Comparison of ENCODE assay signal across 8 cellular contexts in genomic region chr2:197205590-197206215, GRCh38.
A peak's percentile ranks its signal among the peaks of the same experiment; 100 is the strongest.
DNase-seq lines count a peak whose midpoint lies in the region; ATAC-seq and TF ChIP-seq lines count a peak whose summit lies in the region.

No MANE protein-coding gene starts in this region.

- H3K4me2 ChIP-seq in GM23338: no peak overlapping the region

- no peaks in the 10 kb centered on the region for H3F3A ChIP-seq in GM23338 (replicated peaks; ENCODE audit: low read depth)

- H3K9ac ChIP-seq in colonic mucosa (ENCODE audit: low read depth in 2 of 2, low read length in 2 of 2): no peak overlapping the region

- no peaks in the 10 kb centered on the region for H3K9me2 ChIP-seq in GM23338 (ENCODE audit: insufficient read depth)

- H3K4me1 ChIP-seq in GM23338 (ENCODE audit: insufficient read depth): no peaks in the 10 kb centered on the region
- no peaks in the 10 kb centered on the region for H3K4me1 ChIP-seq in colonic mucosa

- H3K4me1 Mint-ChIP-seq in GM23338 (no peaks in the 10 kb centered on the region), type B pancreatic cell (ENCODE audit: unreplicated experiment) (peaks cover 22% of the 10 kb centered on the region)

- no peaks in the 10 kb centered on the region for H3K79me2 ChIP-seq in GM23338 (replicated peaks; ENCODE audit: insufficient read depth)

- H3K27me3 ChIP-seq in GM23338 (ENCODE audit: insufficient read depth): no peaks in the 10 kb centered on the region
- H3K27me3 ChIP-seq in colonic mucosa: no peaks in the 10 kb centered on the region

- no peaks in the 10 kb centered on the region for H3K9me3 ChIP-seq in colonic mucosa

- H3K27ac Mint-ChIP-seq in GM23338: no peak overlapping the region
- no peak overlapping the region for H3K27ac Mint-ChIP-seq in type B pancreatic cell

- H2AFZ ChIP-seq in GM23338: no peak overlapping the region

- no peak overlapping the region for H3K4me3 Mint-ChIP-seq in GM23338
- no peak overlapping the region for H3K4me3 Mint-ChIP-seq in type B pancreatic cell

- H3K36me3 ChIP-seq in GM23338 (ENCODE audit: insufficient read depth) (no peaks in the 10 kb centered on the region), colonic mucosa (no peaks in the 10 kb centered on the region)

- TF ChIP-seq CTCF in GM23338 (conservative IDR thresholded peaks at IDR 0.05; ENCODE audit: low read depth in 2 of 2): no peak
- TF ChIP-seq CTCF in type B pancreatic cell (conservative IDR thresholded peaks at IDR 0.05): no peak
- TF ChIP-seq CTCF in colonic mucosa (IDR thresholded peaks at IDR 0.05): no peak

- no peaks in the 10 kb centered on the region for H3K36me3 Mint-ChIP-seq in GM23338 (ENCODE audit: low read depth)
- H3K36me3 Mint-ChIP-seq in type B pancreatic cell: no peaks in the 10 kb centered on the region

- H3K27me3 Mint-ChIP-seq in GM23338 (ENCODE audit: insufficient read depth, low read depth, poor library complexity) (peaks cover 4% of the 10 kb centered on the region), type B pancreatic cell (no peaks in the 10 kb centered on the region)

- H3K9me3 Mint-ChIP-seq in GM23338 (no peaks in the 10 kb centered on the region), type B pancreatic cell (no peaks in the 10 kb centered on the region)

- ATAC-seq in HG03565 (IDR thresholded peaks at IDR 0.05; ENCODE audit: unreplicated experiment) (peak; percentile 57), GM23338 (no peak)

- intact Hi-C loops in colonic mucosa (cut with DNase I): no loop called here

- peak; percentile 13 to 31 (median 14) for DNase-seq in activated CD4-positive, CD25-positive, alpha-beta regulatory T cell (lab: John Stamatoyannopoulos, UW)
- no peak for DNase-seq in activated CD4-positive, CD25-positive, alpha-beta regulatory T cell treated with anti-CD3 and anti-CD28 coated beads, Interleukin-2, amount 50 U/mL, for 72 hours
- peak; percentile 53 for DNase-seq in activated T-helper 1 cell treated with Interleukin-2 at 50 U/mL for 16 hours (ENCODE audit: low read depth)
- peak; percentile 71 for DNase-seq in stimulated activated CD4-positive, alpha-beta T cell treated with anti-CD3 and anti-CD28 coated beads, Interleukin-15, amount 100 ng/mL, for 24 hours
- DNase-seq in GM23338 (ENCODE audit: low spot score): no peak
- no peak for DNase-seq in type B pancreatic cell (ENCODE audit: extremely low spot score, unreplicated experiment)
- DNase-seq in colonic mucosa: no peak

- no peaks in the 10 kb centered on the region for H4K20me1 ChIP-seq in GM23338 (replicated peaks; ENCODE audit: insufficient read depth)

- no peak overlapping the region for H3K27ac ChIP-seq in GM23338 (ENCODE audit: low read depth)
- no peak overlapping the region for H3K27ac ChIP-seq in colonic mucosa

- H3K4me3 ChIP-seq in GM23338 (no peak overlapping the region), colonic mucosa (no peak overlapping the region)

TF ChIP-seq in GM23338, 12 proteins besides CTCF, POLR2A, EP300 and RAD21 (continues in another document):
- TF ChIP-seq REST (IDR thresholded peaks at IDR 0.05; ENCODE audit: unreplicated experiment): no peak
- TF ChIP-seq JUNB (IDR thresholded peaks at IDR 0.05; ENCODE audit: unreplicated experiment): no peak
- no peak for TF ChIP-seq ETS1 (IDR thresholded peaks at IDR 0.05)
- TF ChIP-seq EZH2phosphoT487 (IDR thresholded peaks at IDR 0.05; ENCODE audit: unreplicated experiment): no peak
- TF ChIP-seq ZNF114 (CRISPR knock-in tag; IDR thresholded peaks at IDR 0.05): no peak
- TF ChIP-seq ZNF462 (CRISPR knock-in tag; IDR thresholded peaks at IDR 0.05): no peak
- TF ChIP-seq STAT1 (IDR thresholded peaks at IDR 0.05; ENCODE audit: unreplicated experiment): no peak
- TF ChIP-seq NANOG (IDR thresholded peaks at IDR 0.05; ENCODE audit: borderline replicate concordance): no peak

Comparison
In these comparisons a context has a peak if more than half of its experiments do, and no peak if none do; other contexts are left out.
1. DNase-seq: peak in activated CD4-positive, CD25-positive, alpha-beta regulatory T cell (4 of 4), activated T-helper 1 cell treated with Interleukin-2 at 50 U/mL for 16 hours (single experiment) and stimulated activated CD4-positive, alpha-beta T cell treated with anti-CD3 and anti-CD28 coated beads, Interleukin-15, amount 100 ng/mL, for 24 hours (single experiment); none in activated CD4-positive, CD25-positive, alpha-beta regulatory T cell treated with anti-CD3 and anti-CD28 coated beads, Interleukin-2, amount 50 U/mL, for 72 hours (single experiment), GM23338 (single experiment), type B pancreatic cell (single experiment) and colonic mucosa (single experiment).